In genomic region chr12:92402415-92402814, GRCh38 we compare ENCODE assay signal across 22 cellular contexts.
DNase-seq lines count a peak whose midpoint lies in the region; ATAC-seq and TF ChIP-seq lines count a peak whose summit lies in the region.
"Had no signal": no experiment of that assay in that cellular context is flagged by ENCODE, and none has a peak within 500 bp of the region (broad histone marks: within the 10 kb centered on the region; RNA-seq: fewer than 3 reads in every experiment).

No MANE protein-coding gene starts in this region.

- no peak for TF ChIP-seq POLR2A in erythroblast (IDR thresholded peaks at IDR 0.05; ENCODE audit: low read length)

- DNase-seq in CD4-positive, alpha-beta T cell, result no peak
- DNase-seq in T-helper 17 cell (no peak), DMS 273 treated with DMSO at 0.1 percent for 48 hours (lab: John Stamatoyannopoulos, UW) (no peak), erythroblast (lab: John Stamatoyannopoulos, UW) (no peak), HEK293T (ENCODE audit: extremely low spot score) (no peak)
- DNase-seq in effector memory CD4-positive, alpha-beta T cell, result no peak
- DNase-seq: activated CD4-positive, alpha-beta T cell treated with anti-CD3 and anti-CD28 coated beads for 4 hours; amygdala; caudate nucleus; GM23248; Kasumi-1; mesenchymal stem cell; NCI-H1105; NCI-H526 treated with DMSO at 0.1 percent for 48 hours; stimulated activated CD4-positive, alpha-beta T cell treated with anti-CD3 and anti-CD28 coated beads, Interleukin-2, amount 100 ng/mL, for 24 hours had no signal

- H3K4me3 ChIP-seq in DOHH2 (ENCODE audit: low read length), result peak overlapping the region; percentile 14; the same call in 1 of the 2 replicates
- H3K4me3 ChIP-seq in effector memory CD4-positive, alpha-beta T cell (ENCODE audit: insufficient read depth, low read depth, low read length, poor library complexity, severe bottlenecking), result peak overlapping the region; percentile 7
- H3K4me3 ChIP-seq: gastroesophageal sphincter, GM23248, SJSA1 had no signal

- H4K20me1 ChIP-seq in DOHH2 (ENCODE audit: control insufficient read depth, insufficient read depth, low read depth, low read length), result no peaks in the 10 kb centered on the region

- H3K36me3 ChIP-seq in DOHH2 (ENCODE audit: control insufficient read depth, low read length), result no peaks in the 10 kb centered on the region
- no peaks in the 10 kb centered on the region for H3K36me3 ChIP-seq in effector memory CD4-positive, alpha-beta T cell (ENCODE audit: control insufficient read depth, insufficient read depth, low read length)
- H3K36me3 ChIP-seq: gastroesophageal sphincter, SJSA1 had no signal

- H3K27ac ChIP-seq in CD4-positive, alpha-beta T cell (ENCODE audit: low read depth, low read length), result peak overlapping the region; percentile 75
- H3K27ac ChIP-seq in DOHH2 (ENCODE audit: low read depth, low read length), result no peak overlapping the region
- peak overlapping the region; percentile 85 for H3K27ac ChIP-seq in effector memory CD4-positive, alpha-beta T cell (ENCODE audit: insufficient read depth, low read length, poor library complexity, severe bottlenecking)
- H3K27ac ChIP-seq: gastroesophageal sphincter, GM23248, SJSA1 had no signal

- intact Hi-C loops in CD4-positive, alpha-beta T cell (cut with DNase I, micrococcal nuclease), result loop anchor here (2.0 to 5.0 kb wide), 4 partner anchors 24 to 525 kb away; partner anchors contain the start of gene BTG1 (in 1 of the 2)

- no peaks in the 10 kb centered on the region for H3K79me2 ChIP-seq in DOHH2 (ENCODE audit: control insufficient read depth, low read length)

- no peaks in the 10 kb centered on the region for H3K27me3 ChIP-seq in CD4-positive, alpha-beta T cell (ENCODE audit: control insufficient read depth, insufficient read depth, low read length)
- H3K27me3 ChIP-seq in DOHH2 (ENCODE audit: control insufficient read depth, low read length), result no peaks in the 10 kb centered on the region
- H3K27me3 ChIP-seq in effector memory CD4-positive, alpha-beta T cell (replicated peaks; ENCODE audit: control insufficient read depth, insufficient read depth, low read length, poor library complexity, severe bottlenecking), result no peaks in the 10 kb centered on the region
- H3K27me3 ChIP-seq: gastroesophageal sphincter, SJSA1 had no signal

- ATAC-seq in CD4-positive, alpha-beta T cell (ENCODE audit: poor library complexity), result no peak
- ATAC-seq in T-helper 17 cell (no peak), HG02981 (IDR thresholded peaks at IDR 0.05; ENCODE audit: unreplicated experiment) (no peak)
- ATAC-seq: esophagus mucosa, gastroesophageal sphincter, Panc1 had no signal

- H3K36me3 Mint-ChIP-seq in CD4-positive, alpha-beta T cell (ENCODE audit: low read depth), result peaks cover 8% of the 10 kb centered on the region
- H3K36me3 Mint-ChIP-seq in T-helper 17 cell (ENCODE audit: low read depth), result no peaks in the 10 kb centered on the region

- CTCF ChIA-PET in CD4-positive, alpha-beta T cell (lab: Charles Lee), result interaction anchor here (0.9 kb wide), 1 partner anchor 246 kb away, joined by 3 read pairs; no protein-coding TSS in a partner anchor
- CTCF ChIA-PET in HEK293T (lab: Yijun Ruan, JAX), result interaction anchor here (0.6 kb wide), 1 partner anchor 921 kb away, joined by 3 read pairs; no protein-coding TSS in a partner anchor

- no peaks in the 10 kb centered on the region for H3F3A ChIP-seq in DOHH2 (ENCODE audit: control insufficient read depth, insufficient read depth)

- H3K27ac Mint-ChIP-seq in CD4-positive, alpha-beta T cell, result peak overlapping the region; percentile 95
- peak overlapping the region; percentile 96 for H3K27ac Mint-ChIP-seq in T-helper 17 cell
- H3K27ac Mint-ChIP-seq: progenitor cell of endocrine pancreas had no signal

- peak overlapping the region; percentile 30 for H3K4me2 ChIP-seq in DOHH2 (ENCODE audit: low read length)

- peaks cover 91% of the 10 kb centered on the region for H3K4me1 Mint-ChIP-seq in CD4-positive, alpha-beta T cell (ENCODE audit: low read depth)
- H3K4me1 Mint-ChIP-seq in T-helper 17 cell, result peaks cover 57% of the 10 kb centered on the region

- peaks cover 65% of the 10 kb centered on the region for H3K4me1 ChIP-seq in DOHH2 (ENCODE audit: control insufficient read depth, low read length)
- peaks cover 65% of the 10 kb centered on the region for H3K4me1 ChIP-seq in effector memory CD4-positive, alpha-beta T cell (ENCODE audit: control insufficient read depth, insufficient read depth, low read length, poor library complexity, severe bottlenecking)
- H3K4me1 ChIP-seq: gastroesophageal sphincter, SJSA1 had no signal

- no peaks in the 10 kb centered on the region for H3K27me3 Mint-ChIP-seq in CD4-positive, alpha-beta T cell
- H3K27me3 Mint-ChIP-seq in T-helper 17 cell, result no peaks in the 10 kb centered on the region
- H3K27me3 Mint-ChIP-seq: progenitor cell of endocrine pancreas had no signal

- POLR2A ChIA-PET in CD4-positive, alpha-beta T cell (lab: Charles Lee), result interaction anchor here (0.7 to 10.5 kb wide), 5 partner anchors 42 to 380 kb away, joined by 3 to 210 read pairs (median 6); partner anchors contain the start of gene BTG1
- POLR2A ChIA-PET in HEK293T (lab: Yijun Ruan, JAX), result no interaction called here

- no peak for TF ChIP-seq CTCF in CD4-positive, alpha-beta T cell (IDR thresholded peaks at IDR 0.05)
- no peak for TF ChIP-seq CTCF in DOHH2 (IDR thresholded peaks at IDR 0.05; ENCODE audit: low read depth, low read length, poor library complexity, severe bottlenecking)

- peaks cover 4% of the 10 kb centered on the region for H3K9me3 Mint-ChIP-seq in CD4-positive, alpha-beta T cell

- H3K9me3 ChIP-seq in CD4-positive, alpha-beta T cell (ENCODE audit: control insufficient read depth, low read length), result no peaks in the 10 kb centered on the region
- H3K9me3 ChIP-seq in DOHH2 (ENCODE audit: control insufficient read depth, insufficient read depth, low read length) (no peaks in the 10 kb centered on the region), T-helper 17 cell (ENCODE audit: control insufficient read depth, low read length, poor library complexity, severe bottlenecking) (no peaks in the 10 kb centered on the region)
- H3K9me3 ChIP-seq in effector memory CD4-positive, alpha-beta T cell (ENCODE audit: control insufficient read depth, low read length), result no peaks in the 10 kb centered on the region
- H3K9me3 ChIP-seq: gastroesophageal sphincter, SJSA1 had no signal

- H3K9me2 ChIP-seq in DOHH2 (replicated peaks; ENCODE audit: control insufficient read depth, low read length), result no peaks in the 10 kb centered on the region

- H3K4me3 Mint-ChIP-seq in CD4-positive, alpha-beta T cell, result peak overlapping the region; percentile 38
- H3K4me3 Mint-ChIP-seq in T-helper 17 cell, result no peak overlapping the region

TF ChIP-seq in HEK293T, 16 proteins besides CTCF, POLR2A, EP300 and RAD21:
- TF ChIP-seq CTBP1 (IDR thresholded peaks at IDR 0.05; ENCODE audit: borderline replicate concordance), result no peak
- TF ChIP-seq ZNF384 (IDR thresholded peaks at IDR 0.05), result no peak
- TF ChIP-seq ARNT (IDR thresholded peaks at IDR 0.05), result no peak
- TF ChIP-seq TARDBP (IDR thresholded peaks at IDR 0.05), result no peak
- TF ChIP-seq HDGF (IDR thresholded peaks at IDR 0.05; ENCODE audit: borderline replicate concordance), result no peak
- no peak for TF ChIP-seq L3MBTL2 (conservative IDR thresholded peaks at IDR 0.05)
- no peak for TF ChIP-seq NFRKB (IDR thresholded peaks at IDR 0.05)
- TF ChIP-seq FOXA1 (IDR thresholded peaks at IDR 0.05), result no peak
- TF ChIP-seq FOXK2 (IDR thresholded peaks at IDR 0.05), result no peak
- no peak for TF ChIP-seq LEF1 (IDR thresholded peaks at IDR 0.05; ENCODE audit: borderline replicate concordance)
- no peak for TF ChIP-seq SP1 (IDR thresholded peaks at IDR 0.05)
